Comparison of ENCODE assay signal across 7 cellular contexts in the genomic region with DNA sequence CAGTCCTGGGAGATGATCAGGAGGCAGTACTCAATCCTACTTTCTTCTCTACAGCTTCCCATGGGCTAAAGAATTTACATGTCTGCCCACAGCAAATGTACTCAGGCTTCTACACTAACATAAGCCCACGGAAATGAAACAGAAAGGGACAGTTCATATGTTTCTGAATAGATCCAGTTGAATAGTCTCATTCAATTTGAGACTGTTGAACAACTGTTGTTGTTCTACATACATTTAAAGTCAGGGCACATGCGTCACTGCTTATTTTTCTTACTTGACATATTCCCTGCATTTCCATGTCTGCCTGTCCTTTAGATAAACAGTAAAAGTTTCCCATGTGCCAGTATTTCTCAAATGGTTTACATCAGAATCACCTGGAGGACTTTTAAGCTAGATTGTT.
DNase-seq lines count a peak whose midpoint lies in the region; ATAC-seq, FAIRE-seq and TF ChIP-seq lines count a peak whose summit lies in the region.
"Not testable (repeated sequence)": the region's sequence is repeated elsewhere in the genome, so short reads cannot be mapped to it uniquely, and the experiment has no call there.

No MANE protein-coding gene starts in this region.

- H3K23ac ChIP-seq in H1 (ENCODE audit: insufficient read length) = not testable (repeated sequence)

- TF ChIP-seq EP300 in A549 (IDR thresholded peaks at IDR 0.05); H1 (IDR thresholded peaks at IDR 0.05; ENCODE audit: borderline replicate concordance in 1 of 2, low read depth in 2 of 2, low read length in 2 of 2): not testable (repeated sequence)

- H4K20me1 ChIP-seq in H1 (replicated peaks in 1 of 2; ENCODE audit: control insufficient read depth in 1 of 2, insufficient read depth in 2 of 2, low read length in 2 of 2) = not testable (repeated sequence)

- not testable (repeated sequence) for DNase-seq in A549 (ENCODE audit: low read depth in 1 of 2, low spot score in 1 of 2); GM12892 (ENCODE audit: insufficient read length); H1 (ENCODE audit: low read depth in 1 of 2, low spot score in 2 of 2); small intestine
- DNase-seq in SK-MEL-5 (ENCODE audit: low read depth, low spot score) (peak; percentile 83), medulla oblongata (ENCODE audit: extremely low spot score) (peak; percentile 3)

- H3K9me3 ChIP-seq in A549; H1 (ENCODE audit: insufficient read depth in 2 of 2, low read depth in 1 of 2, low read length in 1 of 2); small intestine (ENCODE audit: control insufficient read depth, low read depth): not testable (repeated sequence)

- H3K56ac ChIP-seq in H1 (replicated peaks; ENCODE audit: insufficient read length, low read depth, low read length) = not testable (repeated sequence)

- not testable (repeated sequence) for H2BK20ac ChIP-seq in H1 (ENCODE audit: low read length)

- peaks cover 0 to 51% (median 25%) of the 10 kb centered on the region in 4 experiments; a peak in 6 of 8 replicates for H3K36me3 ChIP-seq in H1 (ENCODE audit: control insufficient read depth in 2 of 4, insufficient read depth in 4 of 4, low read length in 3 of 4)
- H3K36me3 ChIP-seq in small intestine (ENCODE audit: control insufficient read depth in 2 of 2, insufficient read depth in 2 of 2, low read length in 2 of 2) = peaks cover 0 to 10% of the 10 kb centered on the region in 2 donors

- CTCF ChIA-PET in A549 (lab: Yijun Ruan, JAX); H1 (lab: Charles Lee; ENCODE audit: partially characterized antibody): not testable (repeated sequence)

- not testable (repeated sequence) for H3K4me2 ChIP-seq in A549; H1 (ENCODE audit: insufficient read depth in 1 of 2, low read depth in 2 of 2, low read length in 2 of 2)

- H3K79me2 ChIP-seq in H1 (ENCODE audit: control insufficient read depth in 1 of 2, insufficient read depth in 2 of 2, low read length in 2 of 2) = not testable (repeated sequence)

- H3K9ac ChIP-seq in H1 (replicated peaks in 1 of 4; ENCODE audit: extremely low read depth in 1 of 4, low read depth in 3 of 4, low read length in 3 of 4) = not testable (repeated sequence)

- not testable (repeated sequence) for TF ChIP-seq POLR2A in A549 (IDR thresholded peaks at IDR 0.05; ENCODE audit: low read length); GM12892 (IDR thresholded peaks at IDR 0.05; ENCODE audit: low read depth, low read length); H1 (IDR thresholded peaks at IDR 0.05; ENCODE audit: control extremely low read depth in 1 of 2, low read depth in 2 of 2, low read length in 2 of 2)

- not testable (repeated sequence) for H3K4me3 ChIP-seq in A549; H1 (ENCODE audit: extremely low read depth in 1 of 4, insufficient read depth in 2 of 4, low read depth in 3 of 4, low read length in 4 of 4); small intestine (ENCODE audit: low read depth in 1 of 2, low read length in 2 of 2)

- not testable (repeated sequence) for H3K27me3 ChIP-seq in H1 (replicated peaks in 1 of 4; ENCODE audit: control insufficient read depth in 3 of 4, extremely low read depth in 1 of 4, insufficient read depth in 3 of 4, low read length in 3 of 4); small intestine (ENCODE audit: control insufficient read depth in 2 of 2, insufficient read depth in 2 of 2, low read length in 2 of 2)

- not testable (repeated sequence) for H3K4ac ChIP-seq in H1 (replicated peaks; ENCODE audit: insufficient read length, low read depth, low read length)

- POLR2A ChIA-PET in A549 (lab: Yijun Ruan, JAX); H1 (lab: Charles Lee; ENCODE audit: partially characterized antibody): not testable (repeated sequence)

- not testable (repeated sequence) for ATAC-seq in A549
- ATAC-seq in HG02885 (IDR thresholded peaks at IDR 0.05; ENCODE audit: poor library complexity, unreplicated experiment) = peak; percentile 41

- FAIRE-seq in A549 (lab: Jason Lieb, UNC) = peak; percentile 92
- peak; percentile 86 for FAIRE-seq in GM12892 (lab: Jason Lieb, UNC)
- FAIRE-seq in H1 (lab: Jason Lieb, UNC) = peak; percentile 36
- FAIRE-seq in small intestine (lab: Jason Lieb, UNC) = peak; percentile 51

- H4K5ac ChIP-seq in H1 (ENCODE audit: insufficient read length, low read depth, low read length) = not testable (repeated sequence)

- TF ChIP-seq RAD21 in A549 (conservative IDR thresholded peaks at IDR 0.05 in 1 of 2, IDR thresholded peaks at IDR 0.05 in 1 of 2); H1 (IDR thresholded peaks at IDR 0.05 in 1 of 2, conservative IDR thresholded peaks at IDR 0.05 in 1 of 2; ENCODE audit: low read depth in 2 of 2, low read length in 2 of 2): not testable (repeated sequence)

- not testable (repeated sequence) for H3K23me2 ChIP-seq in H1 (ENCODE audit: low read depth, low read length)

- H2AFZ ChIP-seq in H1 (ENCODE audit: low read length) = not testable (repeated sequence)

- not testable (repeated sequence) for H4K8ac ChIP-seq in H1 (ENCODE audit: extremely low read depth, insufficient read depth, low read length)

- in situ Hi-C loops in SK-MEL-5 (cut with HindIII; ENCODE audit: low pct_unique_long_range_greater_than_20kb, low sequenced_read_pairs) = not testable (repeated sequence)

- not testable (repeated sequence) for H3K4me1 ChIP-seq in A549; H1 (replicated peaks in 1 of 4; ENCODE audit: control insufficient read depth in 3 of 4, insufficient read depth in 4 of 4, low read length in 3 of 4); small intestine (ENCODE audit: control insufficient read depth in 2 of 2, insufficient read depth in 1 of 2, low read depth in 1 of 2, low read length in 1 of 2)

- TF ChIP-seq CTCF in A549 (IDR thresholded peaks at IDR 0.05); H1 (IDR thresholded peaks at IDR 0.05; ENCODE audit: control extremely low read depth in 1 of 3, insufficient read depth in 1 of 3, low read depth in 1 of 3, low read length in 3 of 3): not testable (repeated sequence)

- H2AK5ac ChIP-seq in H1 (ENCODE audit: low read depth, low read length) = not testable (repeated sequence)

- not testable (repeated sequence) for H2BK15ac ChIP-seq in H1 (ENCODE audit: low read length)

- H2BK12ac ChIP-seq in H1 (ENCODE audit: low read depth, low read length) = not testable (repeated sequence)

- H3K79me1 ChIP-seq in H1 (ENCODE audit: low read depth, low read length) = not testable (repeated sequence)

- not testable (repeated sequence) for H2BK120ac ChIP-seq in H1 (replicated peaks; ENCODE audit: low read depth, low read length)

- 60% methylated on average over 2 of the region's 2 CpGs for WGBS in A549 (ENCODE audit: missing lambda C conversion rate)
- 93% methylated on average over 2 of the region's 2 CpGs; no CpG with 5 or more reads in 1 of the 2 experiments for WGBS in H1 (ENCODE audit: extremely low coverage in 1 of 2, insufficient coverage in 1 of 2, insufficient read length in 1 of 2, insufficient replicate concordance in 2 of 2, low coverage in 1 of 2, low lambda C conversion rate in 2 of 2, missing lambda C conversion rate in 1 of 2), 2 experiments
- 80 to 83% (median 82%) methylated on average over 2 of the region's 2 CpGs for WGBS in small intestine, 3 donors

- H3K27ac ChIP-seq in A549; H1 (ENCODE audit: low read depth, low read length); small intestine (ENCODE audit: low read depth in 1 of 2, low read length in 1 of 2): not testable (repeated sequence)

- not testable (repeated sequence) for H2BK5ac ChIP-seq in H1 (ENCODE audit: low read depth, low read length)

- H3K18ac ChIP-seq in H1 (ENCODE audit: extremely low read depth, low read length) = not testable (repeated sequence)

- not testable (repeated sequence) for H3K14ac ChIP-seq in H1 (ENCODE audit: insufficient read length)

- not testable (repeated sequence) for H4K91ac ChIP-seq in H1 (replicated peaks; ENCODE audit: insufficient read length, low read length)
